Comparison of ENCODE assay signal across 8 cellular contexts in the genomic region with DNA sequence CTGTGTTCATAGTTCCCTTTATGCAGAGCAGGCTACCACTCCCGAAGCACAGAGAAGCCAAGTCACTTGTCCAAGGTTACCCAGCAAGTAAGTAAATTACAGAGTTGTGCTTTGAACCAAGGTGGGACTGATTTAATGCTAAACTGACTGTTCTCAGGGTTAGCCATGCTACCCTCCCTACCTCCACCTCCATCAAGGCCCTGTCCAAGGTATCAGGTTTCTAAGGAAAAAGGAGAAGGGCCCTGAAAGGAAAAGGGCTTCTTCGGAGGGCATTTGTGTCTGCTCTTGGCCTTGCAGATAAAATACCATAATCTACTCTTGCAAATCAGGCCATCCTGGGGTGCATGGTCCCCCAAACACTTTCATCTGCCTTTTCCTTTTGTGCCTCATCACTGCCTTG. TPM values are rescaled to one million over a fixed set of nuclear protein-coding genes. Genes with fewer than 3 reads are reported as not detected.
"Had no signal": no experiment of that assay in that cellular context is flagged by ENCODE, and none has a peak within 500 bp of the region (broad histone marks: within the 10 kb centered on the region; RNA-seq: fewer than 3 reads in every experiment).

No MANE protein-coding gene starts in this region.

- H3K4me3 Mint-ChIP-seq: H9 had no signal

- H2AFZ ChIP-seq: GM23248 had no signal

- H3K27ac Mint-ChIP-seq: H9 had no signal

- H3K4me3 ChIP-seq: GM23248 had no signal

- H3K4me2 ChIP-seq: KMS-11 had no signal

- DNase-seq: GM23248, H9, HCEC 1CT, IMR-90, Karpas-422, KBM-7 had no signal

- H3K27ac ChIP-seq: GM23248, KMS-11 had no signal

- H3K9ac ChIP-seq: GM23248, KMS-11 had no signal

RNA-seq across cellular contexts. Expression of a gene that starts 10.5 kb away (rescaled TPM):
- total RNA-seq: HT-29 had no signal
- polyA plus RNA-seq: GM23248, IMR-90 had no signal
